In genomic region chr12:118052324-118053070, GRCh38 we compare ENCODE assay signal across 8 cellular contexts. TPM values are rescaled to one million over a fixed set of nuclear protein-coding genes. Genes with fewer than 3 reads are reported as not detected.
DNase-seq lines count a peak whose midpoint lies in the region; FAIRE-seq and TF ChIP-seq lines count a peak whose summit lies in the region.

No MANE protein-coding gene starts in this region.

- H3K27me3 ChIP-seq in small intestine (ENCODE audit: control insufficient read depth in 2 of 2, insufficient read depth in 2 of 2, low read length in 2 of 2), result no peaks in the 10 kb centered on the region

- H3K36me3 ChIP-seq in small intestine (ENCODE audit: control insufficient read depth in 2 of 2, insufficient read depth in 2 of 2, low read length in 2 of 2), result peaks cover 0 to 1% of the 10 kb centered on the region in 2 donors

- CTCF ChIA-PET in AG04449 (lab: Yijun Ruan, JAX), result interaction anchor here (0.6 to 1.5 kb wide), 3 partner anchors 8 to 18 kb away, joined by 3 to 5 read pairs (median 4); partner anchors contain the start of gene WSB2

- peaks cover 7 to 22% of the 10 kb centered on the region in 2 donors for H3K4me1 ChIP-seq in small intestine (ENCODE audit: control insufficient read depth in 2 of 2, insufficient read depth in 1 of 2, low read depth in 1 of 2, low read length in 1 of 2)

- TF ChIP-seq CTCF in AG04449 (IDR thresholded peaks at IDR 0.05; ENCODE audit: insufficient read depth, low read length, missing control alignments), result no peak

- H3K36me3 Mint-ChIP-seq in immature natural killer cell, result peaks cover 8 to 14% (median 9%) of the 10 kb centered on the region in 3 donors

- H3K27me3 Mint-ChIP-seq in immature natural killer cell (ENCODE audit: low read depth in 3 of 3), result peaks cover 0 to 2% (median 0%) of the 10 kb centered on the region in 3 donors

- no peak for FAIRE-seq in small intestine (lab: Jason Lieb, UNC)

- no peaks in the 10 kb centered on the region for H3K9me3 Mint-ChIP-seq in immature natural killer cell

- peak overlapping the region; percentile 17 to 89 (median 66) for H3K27ac Mint-ChIP-seq in immature natural killer cell

- DNase-seq in AG04449 (ENCODE audit: low read depth, low spot score), result peak; percentile 83
- DNase-seq in HT1080 (ENCODE audit: low read depth), result peak; percentile 97
- DNase-seq in astrocyte of the hippocampus (ENCODE audit: low read depth, low spot score), result peak; percentile 98
- no peak for DNase-seq in immature natural killer cell
- DNase-seq in small intestine, result peak; percentile 99
- DNase-seq in GOT3 (lab: John Stamatoyannopoulos, UW), result no peak
- DNase-seq in GDM1 (lab: John Stamatoyannopoulos, UW), result no peak
- no peak for DNase-seq in stimulated activated naive CD4-positive, alpha-beta T cell (lab: John Stamatoyannopoulos, UW)

- POLR2A ChIA-PET in AG04449 (lab: Yijun Ruan, JAX), result no interaction called here

- peak overlapping the region; percentile 90 to 98 for H3K27ac ChIP-seq in small intestine (ENCODE audit: low read depth in 1 of 2, low read length in 1 of 2)

- H3K9me3 ChIP-seq in small intestine (ENCODE audit: control insufficient read depth, low read depth), result no peaks in the 10 kb centered on the region

- H3K4me3 Mint-ChIP-seq in immature natural killer cell, result peak overlapping the region in 1 of 5 donors; percentile 44

- H3K4me1 Mint-ChIP-seq in immature natural killer cell, result peaks cover 18 to 22% of the 10 kb centered on the region in 2 donors

- no peak overlapping the region for H3K4me3 ChIP-seq in AG04449 (ENCODE audit: low read depth, low read length)
- peak overlapping the region in 1 of 2 donors; percentile 48 for H3K4me3 ChIP-seq in small intestine (ENCODE audit: low read depth in 1 of 2, low read length in 2 of 2)

- 15 to 41% (median 28%) methylated on average over 13 to 14 of the region's 14 CpGs for WGBS in small intestine, 3 donors

RNA-seq across cellular contexts. Expression of gene WSB2, which starts 8.5 kb away (rescaled TPM):
- total RNA-seq in HT1080 (2014; rRNA removed; shearing (Covaris generic)), result 78.1 and 108 TPM in 2 replicates
- polyA plus RNA-seq in HT1080 (2015; cell fraction: cytosol; rRNA removed), result 78.4 and 80.0 TPM in 2 replicates
- polyA plus RNA-seq in HT1080 (2015; cell fraction: nucleus; rRNA removed), result 22.9 and 23.1 TPM in 2 replicates
- polyA plus RNA-seq in immature natural killer cell, result 10 to 100 TPM; 18.7 to 20.3 (median 18.8) TPM
- polyA plus RNA-seq in small intestine, result 100 to 1,000 TPM in 2 of 3 donors, 10 to 100 TPM in 1; 47.4 to 122 (median 114) TPM

RNA-seq across cellular contexts. Expression of gene RFC5, which starts 36.0 kb away (rescaled TPM):
- 59.4 and 65.7 TPM in 2 replicates for total RNA-seq in HT1080 (2014; rRNA removed; shearing (Covaris generic))
- 45.0 and 46.1 TPM in 2 replicates for polyA plus RNA-seq in HT1080 (2015; cell fraction: cytosol; rRNA removed)
- 52.5 and 66.6 TPM in 2 replicates for polyA plus RNA-seq in HT1080 (2015; cell fraction: nucleus; rRNA removed)
- polyA plus RNA-seq in immature natural killer cell (10 to 100 TPM; 14.3 to 25.5 (median 16.9) TPM), small intestine (10 to 100 TPM in 1 of 3 donors, 1 to 10 TPM in 2; 6.5 to 16.2 (median 6.5) TPM)

RNA-seq across cellular contexts. Expression of gene VSIG10, which starts 51.3 kb away (rescaled TPM):
- total RNA-seq in HT1080 (2014; rRNA removed; shearing (Covaris generic)), result 29.9 and 33.2 TPM in 2 replicates
- 17.1 and 17.2 TPM in 2 replicates for polyA plus RNA-seq in HT1080 (2015; cell fraction: cytosol; rRNA removed)
- 17.5 and 22.3 TPM in 2 replicates for polyA plus RNA-seq in HT1080 (2015; cell fraction: nucleus; rRNA removed)
- polyA plus RNA-seq in immature natural killer cell (1 to 10 TPM in 2 of 3 donors, under 1 TPM in 1; 0.24 to 1.6 (median 1.0) TPM), small intestine (10 to 100 TPM; 32.8 to 89.7 (median 45.7) TPM)

Comparison
In these comparisons a context has a peak if more than half of its experiments do, and no peak if none do; other contexts are left out.
1. DNase-seq: peak in AG04449 (single experiment), HT1080 (single experiment), astrocyte of the hippocampus (single experiment) and small intestine (single experiment); none in immature natural killer cell (0 of 3), GOT3 (single experiment), GDM1 (single experiment) and stimulated activated naive CD4-positive, alpha-beta T cell (0 of 6).
2. RNA of gene VSIG10, which starts 51.3 kb away (polyA plus RNA-seq): 32.8 to 89.7 TPM in small intestine; 0.24 to 1.6 TPM in immature natural killer cell; every median in the first group is over 10 times any median in the second.